Comparison of ENCODE assay signal across 1 cellular context in genomic region chr14:77498120-77498979, GRCh38.
A peak's percentile ranks its signal among the peaks of the same experiment; 100 is the strongest.
TF ChIP-seq lines count a peak whose summit lies in the region.

ISM2 (minus strand) TSS chr14:77498816; CDS start chr14:77498793, 23 bp downstream.

TF ChIP-seq in HepG2, 621 proteins besides CTCF, POLR2A, EP300 and RAD21 (continued from another document and continues in another):
- TF ChIP-seq ZHX2 (IDR thresholded peaks at IDR 0.05; ENCODE audit: low read depth) (no peak), ZHX2 (CRISPR knock-in tag; IDR thresholded peaks at IDR 0.05; ENCODE audit: borderline replicate concordance) (peak; percentile 5; the same call in 1 of the 2 replicates), SKI (IDR thresholded peaks at IDR 0.05; ENCODE audit: partially characterized antibody) (no peak), TGIF2 (CRISPR knock-in tag; IDR thresholded peaks at IDR 0.05) (peak; percentile 28; the same call in 1 of the 2 replicates), SNAPC4 (CRISPR knock-in tag; IDR thresholded peaks at IDR 0.05) (no peak), ZFYVE20 (CRISPR knock-in tag; IDR thresholded peaks at IDR 0.05; ENCODE audit: borderline replicate concordance, low read depth) (no peak), TFDP2 (CRISPR knock-in tag; IDR thresholded peaks at IDR 0.05) (peak; percentile 30; the same call in 1 of the 2 replicates), E2F5 (CRISPR knock-in tag; conservative IDR thresholded peaks at IDR 0.05) (no peak), ZKSCAN5 (CRISPR knock-in tag; IDR thresholded peaks at IDR 0.05) (0 out of 2 replicates have a peak, but pooled peaks have one; percentile 46), NR2C2 (CRISPR knock-in tag; IDR thresholded peaks at IDR 0.05; ENCODE audit: borderline replicate concordance) (no peak), ZNF256 (CRISPR knock-in tag; conservative IDR thresholded peaks at IDR 0.05) (no peak), ZNF772 (CRISPR knock-in tag; IDR thresholded peaks at IDR 0.05) (peak; percentile 48; the same call in 1 of the 2 replicates), LBX2 (CRISPR knock-in tag; IDR thresholded peaks at IDR 0.05; ENCODE audit: borderline replicate concordance) (peak; percentile 74; the same call in 1 of the 2 replicates), ZNF614 (CRISPR knock-in tag; IDR thresholded peaks at IDR 0.05; ENCODE audit: borderline replicate concordance) (no peak), AGO2 (optimal IDR thresholded peaks at IDR 0.05; ENCODE audit: low read depth, low read length) (no peak), ZNF30 (CRISPR knock-in tag; IDR thresholded peaks at IDR 0.05) (no peak), SATB2 (CRISPR knock-in tag; IDR thresholded peaks at IDR 0.05) (0 out of 2 replicates have a peak, but pooled peaks have one; percentile 30), HOXA5 (CRISPR knock-in tag; IDR thresholded peaks at IDR 0.05) (peak; percentile 72; the same call in 1 of the 2 replicates), ZNF891 (CRISPR knock-in tag; IDR thresholded peaks at IDR 0.05) (peak; percentile 48; the same call in 1 of the 2 replicates), SYNCRIP (IDR thresholded peaks at IDR 0.05; ENCODE audit: insufficient read depth, low read depth, low read length) (no peak), U2AF1 (optimal IDR thresholded peaks at IDR 0.05; ENCODE audit: low read depth, low read length) (no peak), TFE3 (CRISPR knock-in tag; IDR thresholded peaks at IDR 0.05) (peak; percentile 28; the same call in 1 of the 2 replicates), FOXJ3 (CRISPR knock-in tag; IDR thresholded peaks at IDR 0.05; ENCODE audit: borderline replicate concordance) (no peak), ZNF282 (IDR thresholded peaks at IDR 0.05; ENCODE audit: partially characterized antibody) (no peak), NKX3-1 (CRISPR knock-in tag; IDR thresholded peaks at IDR 0.05) (no peak; the same call in 1 of the 2 replicates), TEF (CRISPR knock-in tag; IDR thresholded peaks at IDR 0.05) (no peak), DMAP1 (CRISPR knock-in tag; IDR thresholded peaks at IDR 0.05) (no peak), TFAP4 (IDR thresholded peaks at IDR 0.05; ENCODE audit: borderline replicate concordance, low read depth) (no peak), CSRNP2 (CRISPR knock-in tag; conservative IDR thresholded peaks at IDR 0.05; ENCODE audit: low read depth) (no peak), ZNF782 (CRISPR knock-in tag; IDR thresholded peaks at IDR 0.05; ENCODE audit: borderline replicate concordance) (no peak), ZNF20 (CRISPR knock-in tag; IDR thresholded peaks at IDR 0.05) (no peak), ZNF564 (CRISPR knock-in tag; IDR thresholded peaks at IDR 0.05) (peak; percentile 63; the same call in 1 of the 2 replicates), POLR2G (IDR thresholded peaks at IDR 0.05; ENCODE audit: low read depth, low read length) (0 out of 2 replicates have a peak, but pooled peaks have one; percentile 30), MATR3 (CRISPR knock-in tag; IDR thresholded peaks at IDR 0.05) (no peak), DNMT3B (CRISPR knock-in tag; conservative IDR thresholded peaks at IDR 0.05) (no peak), RELA (CRISPR knock-in tag; IDR thresholded peaks at IDR 0.05) (no peak), NR3C1 (CRISPR knock-in tag; IDR thresholded peaks at IDR 0.05) (no peak), PAWR (CRISPR knock-in tag; IDR thresholded peaks at IDR 0.05; ENCODE audit: borderline replicate concordance) (no peak), SNAI1 (CRISPR knock-in tag; IDR thresholded peaks at IDR 0.05; ENCODE audit: borderline replicate concordance) (no peak), MXD3 (CRISPR knock-in tag; IDR thresholded peaks at IDR 0.05) (peak; percentile 72), ZNF121 (CRISPR knock-in tag; IDR thresholded peaks at IDR 0.05) (no peak), TCF12 (IDR thresholded peaks at IDR 0.05) (no peak), TCF12 (CRISPR knock-in tag; IDR thresholded peaks at IDR 0.05) (no peak), ZNF207 (IDR thresholded peaks at IDR 0.05; ENCODE audit: borderline replicate concordance) (no peak), NFE2L2 (IDR thresholded peaks at IDR 0.05; ENCODE audit: low read length) (no peak), LCORL (IDR thresholded peaks at IDR 0.05) (no peak), LCORL (CRISPR knock-in tag; IDR thresholded peaks at IDR 0.05) (peak; percentile 4; the same call in 1 of the 2 replicates), ZNF598 (CRISPR knock-in tag; IDR thresholded peaks at IDR 0.05; ENCODE audit: borderline replicate concordance) (no peak), FOXA1 (IDR thresholded peaks at IDR 0.05) (no peak), FOXA1 (CRISPR knock-in tag; IDR thresholded peaks at IDR 0.05) (no peak)
